16 cellular contexts compared by ENCODE assay signal in genomic region chr16:83806721-83807120, GRCh38. TPM values are rescaled to one million over a fixed set of nuclear protein-coding genes. Genes with fewer than 3 reads are reported as not detected.
DNase-seq lines count a peak whose midpoint lies in the region; ATAC-seq and TF ChIP-seq lines count a peak whose summit lies in the region.
"Had no signal": no experiment of that assay in that cellular context is flagged by ENCODE, and none has a peak within 500 bp of the region (broad histone marks: within the 10 kb centered on the region; RNA-seq: fewer than 3 reads in every experiment).

No MANE protein-coding gene starts in this region.

- H3K36me3 ChIP-seq in mucosa of descending colon (ENCODE audit: low read depth), result no peaks in the 10 kb centered on the region
- H3K36me3 ChIP-seq in MG63, result peaks cover 15% of the 10 kb centered on the region

- H3K27me3 ChIP-seq in CD4-positive, alpha-beta T cell (ENCODE audit: control insufficient read depth, insufficient read depth, low read length), result no peaks in the 10 kb centered on the region
- no peaks in the 10 kb centered on the region for H3K27me3 ChIP-seq in MG63

- peaks cover 9% of the 10 kb centered on the region for H3K4me1 ChIP-seq in mucosa of descending colon (ENCODE audit: low read depth)

- TF ChIP-seq CTCF in CD4-positive, alpha-beta T cell (IDR thresholded peaks at IDR 0.05), result no peak
- TF ChIP-seq CTCF in HFFc6 (IDR thresholded peaks at IDR 0.05) (no peak), natural killer cell (IDR thresholded peaks at IDR 0.05) (no peak), mucosa of descending colon (IDR thresholded peaks at IDR 0.05) (no peak)

- H3K27ac ChIP-seq in CD4-positive, alpha-beta T cell (ENCODE audit: low read depth, low read length), result no peak overlapping the region

- peaks cover 43% of the 10 kb centered on the region for H3K4me1 Mint-ChIP-seq in CD4-positive, alpha-beta T cell (ENCODE audit: low read depth)
- H3K4me1 Mint-ChIP-seq in HFFc6 (ENCODE audit: low read depth) (peaks cover 43% of the 10 kb centered on the region), natural killer cell (peaks cover 24 to 26% of the 10 kb centered on the region in 2 donors)
- H3K4me1 Mint-ChIP-seq in activated T-helper 2 cell treated with anti-CD3 and anti-CD28 coated beads, Interferon-gamma antibody, Interleukin-2, Interleukin-4, amounts not matched to agents 10 μg/mL and 5 μg/mL and 100 μg/mL, durations not matched to agents 14 hours and 24 hours and 36 hours (ENCODE audit: low read depth), result peaks cover 26% of the 10 kb centered on the region

- ATAC-seq in CD4-positive, alpha-beta T cell (ENCODE audit: poor library complexity), result no peak
- ATAC-seq in natural killer cell (no peak), mucosa of descending colon (no peak), HG03095 (IDR thresholded peaks at IDR 0.05; ENCODE audit: unreplicated experiment) (no peak)

- H3K27ac Mint-ChIP-seq in CD4-positive, alpha-beta T cell, result peak overlapping the region; percentile 93
- no peak overlapping the region for H3K27ac Mint-ChIP-seq in HFFc6
- H3K27ac Mint-ChIP-seq in activated T-helper 2 cell treated with anti-CD3 and anti-CD28 coated beads, Interferon-gamma antibody, Interleukin-2, Interleukin-4, amounts not matched to agents 10 μg/mL and 5 μg/mL and 100 μg/mL, durations not matched to agents 14 hours and 24 hours and 36 hours, result no peak overlapping the region
- peak overlapping the region; percentile 50 to 92 for H3K27ac Mint-ChIP-seq in natural killer cell
- H3K27ac Mint-ChIP-seq: stimulated activated effector memory CD8-positive, alpha-beta T cell treated with anti-CD3 and anti-CD28 coated beads, Interleukin-12 subunit alpha, Interleukin-12 subunit beta, amount 100 ng/mL, for 72 hours had no signal

- intact Hi-C loops in CD4-positive, alpha-beta T cell (cut with DNase I, micrococcal nuclease), result loop anchor here (2.0 to 10.0 kb wide), 5 partner anchors 91 to 1642 kb away; partner anchors contain the start of genes MLYCD (in 2 of the 2) and TAF1C (in 1 of the 2)
- intact Hi-C loops in activated T-helper 2 cell treated with anti-CD3 and anti-CD28 coated beads, Interferon-gamma antibody, Interleukin-2, Interleukin-4, amounts not matched to agents 10 μg/mL and 5 μg/mL and 100 μg/mL, durations not matched to agents 14 hours and 24 hours and 36 hours (cut with micrococcal nuclease), result loop anchor here (1.0 to 5.0 kb wide), 2 partner anchors 93 to 796 kb away; partner anchors contain the start of gene MLYCD
- intact Hi-C loops in natural killer cell (cut with micrococcal nuclease) (loop anchor here (5.0 kb wide), 1 partner anchor 91 kb away; the partner anchor contains the start of gene MLYCD), mucosa of descending colon (cut with DNase I, micrococcal nuclease) (no loop called here)

- H3K4me3 Mint-ChIP-seq in CD4-positive, alpha-beta T cell, result peak overlapping the region; percentile 100
- H3K4me3 Mint-ChIP-seq in HFFc6 (peak overlapping the region; percentile 49), natural killer cell (peak overlapping the region; percentile 42)
- peak overlapping the region; percentile 17 for H3K4me3 Mint-ChIP-seq in activated T-helper 2 cell treated with anti-CD3 and anti-CD28 coated beads, Interferon-gamma antibody, Interleukin-2, Interleukin-4, amounts not matched to agents 10 μg/mL and 5 μg/mL and 100 μg/mL, durations not matched to agents 14 hours and 24 hours and 36 hours (ENCODE audit: low read depth)

- H3K9me3 ChIP-seq in CD4-positive, alpha-beta T cell (ENCODE audit: control insufficient read depth, low read length), result no peaks in the 10 kb centered on the region
- H3K9me3 ChIP-seq in mucosa of descending colon, result no peaks in the 10 kb centered on the region
- H3K9me3 ChIP-seq in MG63, result no peaks in the 10 kb centered on the region

- H3K9me3 Mint-ChIP-seq in CD4-positive, alpha-beta T cell, result no peaks in the 10 kb centered on the region
- H3K9me3 Mint-ChIP-seq in HFFc6 (no peaks in the 10 kb centered on the region; the same call in 1 of the 2 replicates), natural killer cell (peaks cover 0 to 2% of the 10 kb centered on the region in 2 donors)
- no peaks in the 10 kb centered on the region for H3K9me3 Mint-ChIP-seq in activated T-helper 2 cell treated with anti-CD3 and anti-CD28 coated beads, Interferon-gamma antibody, Interleukin-2, Interleukin-4, amounts not matched to agents 10 μg/mL and 5 μg/mL and 100 μg/mL, durations not matched to agents 14 hours and 24 hours and 36 hours

- H3K4me3 ChIP-seq in mucosa of descending colon (no peak overlapping the region), MG63 (no peak overlapping the region)

- H3K27me3 Mint-ChIP-seq in CD4-positive, alpha-beta T cell, result no peaks in the 10 kb centered on the region
- H3K27me3 Mint-ChIP-seq in HFFc6 (ENCODE audit: insufficient read depth) (peaks cover 6% of the 10 kb centered on the region), natural killer cell (ENCODE audit: low read depth in 2 of 2) (peaks cover 4 to 7% of the 10 kb centered on the region in 2 donors)
- H3K27me3 Mint-ChIP-seq in activated T-helper 2 cell treated with anti-CD3 and anti-CD28 coated beads, Interferon-gamma antibody, Interleukin-2, Interleukin-4, amounts not matched to agents 10 μg/mL and 5 μg/mL and 100 μg/mL, durations not matched to agents 14 hours and 24 hours and 36 hours (ENCODE audit: low read depth), result peaks cover 6% of the 10 kb centered on the region

- peaks cover 37% of the 10 kb centered on the region for H3K36me3 Mint-ChIP-seq in CD4-positive, alpha-beta T cell (ENCODE audit: low read depth)
- H3K36me3 Mint-ChIP-seq in HFFc6 (ENCODE audit: low read depth) (peaks cover 31% of the 10 kb centered on the region), natural killer cell (no peaks in the 10 kb centered on the region)
- H3K36me3 Mint-ChIP-seq in activated T-helper 2 cell treated with anti-CD3 and anti-CD28 coated beads, Interferon-gamma antibody, Interleukin-2, Interleukin-4, amounts not matched to agents 10 μg/mL and 5 μg/mL and 100 μg/mL, durations not matched to agents 14 hours and 24 hours and 36 hours (ENCODE audit: low read depth), result peaks cover 26% of the 10 kb centered on the region

- CTCF ChIA-PET in CD4-positive, alpha-beta T cell (lab: Charles Lee), result no interaction called here

- POLR2A ChIA-PET in CD4-positive, alpha-beta T cell (lab: Charles Lee), result interaction anchor here (2.4 kb wide), 1 partner anchor 380 kb away, joined by 6 read pairs; the partner anchor contains the start of gene TAF1C

- DNase-seq in CD4-positive, alpha-beta T cell, result no peak
- DNase-seq in HFFc6, result no peak
- no peak for DNase-seq in activated T-helper 2 cell treated with anti-CD3 and anti-CD28 coated beads, Interferon-gamma antibody, Interleukin-2, Interleukin-4, amounts not matched to agents 10 μg/mL and 5 μg/mL and 100 μg/mL, durations not matched to agents 14 hours and 24 hours and 36 hours (ENCODE audit: low spot score)
- DNase-seq in natural killer cell, result no peak
- no peak for DNase-seq in mucosa of descending colon
- no peak for DNase-seq in MG63
- no peak for DNase-seq in NCI-H2107 (lab: John Stamatoyannopoulos, UW)
- DNase-seq: activated CD4-positive, alpha-beta T cell treated with anti-CD3 and anti-CD28 coated beads for 48 hours; activated effector memory CD4-positive, alpha-beta T cell treated with anti-CD3 and anti-CD28 coated beads, Interleukin-2, amount 50 U/mL, for 16 hours; central memory CD4-positive, alpha-beta T cell; kidney; NCI-H2029 treated with DMSO at 0.1 percent for 48 hours; NCI-H526; stimulated activated CD4-positive, alpha-beta T cell treated with anti-CD3 and anti-CD28 coated beads, Interleukin-4, amount 100 ng/mL, for 4 hours had no signal

RNA-seq across cellular contexts. Expression of gene HSBP1, which starts 1.1 kb away (rescaled TPM):
- 10 to 100 TPM; 17.4 to 21.9 TPM for total RNA-seq in CD4-positive, alpha-beta T cell
- 100 to 1,000 TPM; 138 to 174 (median 161) TPM for total RNA-seq in HFFc6 (2021; fragmentation: NEBNext Ultra II Directional; extraction: Animal tissue kit (Norgen Biotek cat#: 25700))
- total RNA-seq in activated T-helper 2 cell treated with anti-CD3 and anti-CD28 coated beads, Interferon-gamma antibody, Interleukin-2, Interleukin-4, amounts not matched to agents 10 μg/mL and 5 μg/mL and 100 μg/mL, durations not matched to agents 14 hours and 24 hours and 36 hours, result 109 and 117 TPM in 2 replicates
- total RNA-seq in natural killer cell (10 to 100 TPM; 34.8 to 39.6 (median 37.8) TPM), mucosa of descending colon (10 to 100 TPM; 76.9 to 89.2 (median 78.9) TPM)
- 32.8 and 110 TPM in 2 replicates for total RNA-seq in MG63 (2014; rRNA removed; shearing (Covaris generic); ENCODE audit: low replicate concordance)

Comparison
In these comparisons a context has a peak if more than half of its experiments do, and no peak if none do; other contexts are left out.
1. H3K27ac Mint-ChIP-seq: peak in CD4-positive, alpha-beta T cell (single experiment) and natural killer cell (2 of 2); none in HFFc6 (single experiment) and activated T-helper 2 cell treated with anti-CD3 and anti-CD28 coated beads, Interferon-gamma antibody, Interleukin-2, Interleukin-4, amounts not matched to agents 10 μg/mL and 5 μg/mL and 100 μg/mL, durations not matched to agents 14 hours and 24 hours and 36 hours (single experiment).
2. H3K4me3 Mint-ChIP-seq: peak in every context shown above with its lines; median percentile 100 in CD4-positive, alpha-beta T cell; 49 in HFFc6; 42 in natural killer cell; 17 in activated T-helper 2 cell treated with anti-CD3 and anti-CD28 coated beads, Interferon-gamma antibody, Interleukin-2, Interleukin-4, amounts not matched to agents 10 μg/mL and 5 μg/mL and 100 μg/mL, durations not matched to agents 14 hours and 24 hours and 36 hours.
3. intact Hi-C loops: an anchor here in CD4-positive, alpha-beta T cell (2.0 to 10.0 kb wide), activated T-helper 2 cell treated with anti-CD3 and anti-CD28 coated beads, Interferon-gamma antibody, Interleukin-2, Interleukin-4, amounts not matched to agents 10 μg/mL and 5 μg/mL and 100 μg/mL, durations not matched to agents 14 hours and 24 hours and 36 hours (1.0 to 5.0 kb wide) and natural killer cell (5.0 kb wide); none called in mucosa of descending colon.